In the genomic region with DNA sequence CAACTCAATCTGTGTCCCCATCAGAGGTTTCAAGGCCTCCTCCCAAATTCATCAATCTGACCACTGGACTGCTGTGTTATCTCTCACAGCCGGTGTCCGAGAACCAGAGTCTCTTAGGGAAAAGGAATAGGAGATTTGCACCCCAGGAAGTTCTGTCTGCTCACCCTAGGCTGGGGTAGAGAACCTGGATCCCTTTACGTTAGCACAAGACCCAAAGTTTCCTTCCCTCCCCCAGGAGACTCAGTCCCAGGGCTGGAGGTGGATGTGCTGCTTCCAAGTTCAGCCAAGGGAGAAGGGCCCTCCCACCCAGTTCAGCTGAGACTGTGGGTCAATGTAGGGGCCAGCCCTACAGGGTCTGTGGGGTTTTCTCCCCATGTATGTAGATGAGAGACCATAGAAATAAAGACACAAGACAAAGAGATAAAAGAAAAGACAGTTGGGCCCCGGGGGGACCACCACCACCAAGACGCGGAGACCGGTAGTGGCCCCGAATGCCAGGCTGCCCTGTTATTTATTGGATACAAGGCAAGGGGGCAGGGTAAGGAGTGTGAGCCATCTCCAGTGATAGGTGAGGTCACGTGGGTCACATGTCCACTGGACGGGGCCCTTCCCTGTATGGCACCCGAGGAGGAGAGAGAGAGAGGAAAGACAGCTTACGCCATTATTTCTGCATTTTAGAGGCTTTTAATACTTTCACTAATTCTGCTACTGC, we compare ENCODE assay signal across 9 cellular contexts. TPM values are rescaled to one million over a fixed set of nuclear protein-coding genes. Genes with fewer than 3 reads are reported as not detected.
A peak's percentile ranks its signal among the peaks of the same experiment; 100 is the strongest.
DNase-seq lines count a peak whose midpoint lies in the region; ATAC-seq and TF ChIP-seq lines count a peak whose summit lies in the region.
"Had no signal": no experiment of that assay in that cellular context is flagged by ENCODE, and none has a peak within 500 bp of the region (broad histone marks: within the 10 kb centered on the region; RNA-seq: fewer than 3 reads in every experiment).

No MANE protein-coding gene starts in this region.

- no peak for TF ChIP-seq CTCF in heart left ventricle (IDR thresholded peaks at IDR 0.05)
- no peak for TF ChIP-seq CTCF in right atrium auricular region (IDR thresholded peaks at IDR 0.05)
- TF ChIP-seq CTCF in lower lobe of right lung (IDR thresholded peaks at IDR 0.05) = no peak
- no peak for TF ChIP-seq CTCF in thoracic aorta (IDR thresholded peaks at IDR 0.05)

- H3K4me1 ChIP-seq in heart left ventricle (peaks cover 0 to 13% (median 4%) of the 10 kb centered on the region in 12 donors), right atrium auricular region (peaks cover 0 to 5% of the 10 kb centered on the region in 2 donors), lower lobe of right lung (peaks cover 8% of the 10 kb centered on the region), thoracic aorta (ENCODE audit: control insufficient read depth in 1 of 2, low read depth in 2 of 2) (peaks cover 0 to 2% of the 10 kb centered on the region in 2 donors)

- DNase-seq in heart left ventricle (peak in 1 of 5 donors; percentile 19), right atrium auricular region (ENCODE audit: low spot score) (no peak), lower lobe of right lung (peak; percentile 30), thoracic aorta (ENCODE audit: low spot score) (no peak), mucosa of gallbladder (ENCODE audit: low spot score) (no peak)
- DNase-seq in activated CD8-positive, alpha-beta T cell treated with anti-CD3 and anti-CD28 coated beads, Interleukin-2, amount 10 ng/mL, durations not matched to agents 7 days and 5 days = no peak
- no peak for DNase-seq in stimulated activated CD8-positive, alpha-beta memory T cell treated with anti-CD3 and anti-CD28 coated beads, Interleukin-4, amount 100 ng/mL, for 48 hours

- H3K36me3 Mint-ChIP-seq in activated CD8-positive, alpha-beta T cell treated with anti-CD3 and anti-CD28 coated beads, Interleukin-2, amount 10 ng/mL, durations not matched to agents 7 days and 5 days (ENCODE audit: low read depth) = no peaks in the 10 kb centered on the region

- H3K9me3 Mint-ChIP-seq in activated CD8-positive, alpha-beta T cell treated with anti-CD3 and anti-CD28 coated beads, Interleukin-2, amount 10 ng/mL, durations not matched to agents 7 days and 5 days (ENCODE audit: insufficient read depth) = no peaks in the 10 kb centered on the region

- no peak for TF ChIP-seq POLR2A in heart left ventricle (IDR thresholded peaks at IDR 0.05)

- H3K27ac ChIP-seq in heart left ventricle (peak overlapping the region in 3 of 12 donors; percentile 5 to 66 (median 46)), right atrium auricular region (no peak overlapping the region), lower lobe of right lung (no peak overlapping the region), thoracic aorta (no peak overlapping the region)
- H3K27ac ChIP-seq: C4-2B had no signal

- H3K27me3 ChIP-seq in heart left ventricle (peaks cover 6 to 29% (median 18%) of the 10 kb centered on the region in 9 donors), right atrium auricular region (peaks cover 9 to 14% of the 10 kb centered on the region in 2 donors), lower lobe of right lung (ENCODE audit: low read depth) (peaks cover 28% of the 10 kb centered on the region), thoracic aorta (replicated peaks; ENCODE audit: insufficient read depth) (peaks cover 6% of the 10 kb centered on the region)

- H3K4me3 Mint-ChIP-seq in activated CD8-positive, alpha-beta T cell treated with anti-CD3 and anti-CD28 coated beads, Interleukin-2, amount 10 ng/mL, durations not matched to agents 7 days and 5 days = peak overlapping the region; percentile 18

- H3K36me3 ChIP-seq in heart left ventricle (no peaks in the 10 kb centered on the region), right atrium auricular region (no peaks in the 10 kb centered on the region), lower lobe of right lung (no peaks in the 10 kb centered on the region), thoracic aorta (no peaks in the 10 kb centered on the region)

- POLR2A ChIA-PET in activated CD8-positive, alpha-beta T cell treated with anti-CD3 and anti-CD28 coated beads, Interleukin-2, amount 10 ng/mL, durations not matched to agents 7 days and 5 days (lab: Charles Lee) = interaction anchor here (0.8 kb wide), 1 partner anchor 106 kb away, joined by 3 read pairs; no protein-coding TSS in a partner anchor

- intact Hi-C loops in heart left ventricle (cut with DNase I) (loop anchor here in 6 of 10 donors (2.0 to 10.0 kb wide), 6 partner anchors 33 to 133 kb away; partner anchors contain the start of gene ZSCAN10 (in 1 of the 6)), lower lobe of right lung (cut with DNase I) (no loop called here)

- peak overlapping the region in 8 of 12 donors; percentile 19 to 43 (median 38) for H3K4me3 ChIP-seq in heart left ventricle
- H3K4me3 ChIP-seq in right atrium auricular region = peak overlapping the region in 1 of 2 donors; percentile 30
- H3K4me3 ChIP-seq in lower lobe of right lung = peak overlapping the region; percentile 28
- peak overlapping the region; percentile 56 for H3K4me3 ChIP-seq in thoracic aorta

- CTCF ChIA-PET in activated CD8-positive, alpha-beta T cell treated with anti-CD3 and anti-CD28 coated beads, Interleukin-2, amount 10 ng/mL, durations not matched to agents 7 days and 5 days (lab: Charles Lee) = interaction anchor here (0.6 to 2.3 kb wide), 6 partner anchors 33 to 161 kb away, joined by 3 to 10 read pairs (median 3); no protein-coding TSS in a partner anchor

- H3K27ac Mint-ChIP-seq in activated CD8-positive, alpha-beta T cell treated with anti-CD3 and anti-CD28 coated beads, Interleukin-2, amount 10 ng/mL, durations not matched to agents 7 days and 5 days = peak overlapping the region; percentile 34

- H3K9me3 ChIP-seq in heart left ventricle (no peaks in the 10 kb centered on the region), right atrium auricular region (no peaks in the 10 kb centered on the region), lower lobe of right lung (no peaks in the 10 kb centered on the region), thoracic aorta (no peaks in the 10 kb centered on the region)

- peaks cover 34% of the 10 kb centered on the region for H3K4me1 Mint-ChIP-seq in activated CD8-positive, alpha-beta T cell treated with anti-CD3 and anti-CD28 coated beads, Interleukin-2, amount 10 ng/mL, durations not matched to agents 7 days and 5 days (ENCODE audit: low read depth)

- 85 to 93% (median 89%) methylated on average over 10 to 12 of the region's 12 CpGs for WGBS in heart left ventricle, 4 donors

- H3K27me3 Mint-ChIP-seq in activated CD8-positive, alpha-beta T cell treated with anti-CD3 and anti-CD28 coated beads, Interleukin-2, amount 10 ng/mL, durations not matched to agents 7 days and 5 days (ENCODE audit: low read depth) = peaks cover 15% of the 10 kb centered on the region

- ATAC-seq in heart left ventricle (no peak), lower lobe of right lung (peak in 1 of 2 donors; percentile 13), thoracic aorta (ENCODE audit: insufficient number of reproducible peaks, low FRiP score, low read depth) (no peak), GM21360 (IDR thresholded peaks at IDR 0.05; ENCODE audit: unreplicated experiment) (no peak)
- ATAC-seq in activated CD8-positive, alpha-beta T cell treated with anti-CD3 and anti-CD28 coated beads, Interleukin-2, amount 10 ng/mL, durations not matched to agents 7 days and 5 days = no peak

RNA-seq across cellular contexts. Expression of gene OR1F1, which starts 22.7 kb away (rescaled TPM):
- total RNA-seq in heart left ventricle (not detected), right atrium auricular region (not detected), lower lobe of right lung (not detected), thoracic aorta (not detected), mucosa of gallbladder (not detected)
- not detected for polyA plus RNA-seq in heart left ventricle
- not detected for total RNA-seq in activated CD8-positive, alpha-beta T cell treated with anti-CD3 and anti-CD28 coated beads, Interleukin-2, amount 10 ng/mL, durations not matched to agents 7 days and 5 days

RNA-seq across cellular contexts. Expression of gene ZNF213, which starts 30.4 kb away (rescaled TPM):
- total RNA-seq in heart left ventricle (10 to 100 TPM in 2 of 9 donors, 1 to 10 TPM in 7; 6.7 to 14.3 (median 8.2) TPM), right atrium auricular region (1 to 10 TPM; 7.3 to 7.9 TPM), lower lobe of right lung (10.2 TPM), thoracic aorta (10 to 100 TPM in 1 of 2 donors, 1 to 10 TPM in 1; 5.9 to 16.2 TPM), mucosa of gallbladder (18.4 TPM)
- polyA plus RNA-seq in heart left ventricle = 10 to 100 TPM in 1 of 2 donors, 1 to 10 TPM in 1; 8.7 to 14.2 TPM
- 10 to 100 TPM; 10.8 to 12.1 TPM for total RNA-seq in activated CD8-positive, alpha-beta T cell treated with anti-CD3 and anti-CD28 coated beads, Interleukin-2, amount 10 ng/mL, durations not matched to agents 7 days and 5 days

RNA-seq across cellular contexts. Expression of gene ZNF205, which starts 52.9 kb away (rescaled TPM):
- total RNA-seq in heart left ventricle (10 to 100 TPM in 2 of 9 donors, 1 to 10 TPM in 7; 7.4 to 19.8 (median 8.1) TPM), right atrium auricular region (10 to 100 TPM; 10.5 to 12.4 TPM), lower lobe of right lung (11.9 TPM), thoracic aorta (10 to 100 TPM; 16.4 to 19.4 TPM), mucosa of gallbladder (14.2 TPM)
- 10 to 100 TPM; 13.9 to 17.0 TPM for polyA plus RNA-seq in heart left ventricle
- not detected for total RNA-seq in activated CD8-positive, alpha-beta T cell treated with anti-CD3 and anti-CD28 coated beads, Interleukin-2, amount 10 ng/mL, durations not matched to agents 7 days and 5 days

Comparison
In these comparisons a context has a peak if more than half of its experiments do, and no peak if none do; other contexts are left out.
1. RNA of gene ZNF205, which starts 52.9 kb away (total RNA-seq): 16.4 to 19.4 TPM in thoracic aorta, 14.2 TPM in mucosa of gallbladder (single experiment), 10.5 to 12.4 TPM in right atrium auricular region, 11.9 TPM in lower lobe of right lung (single experiment) and 7.4 to 19.8 TPM in heart left ventricle; not detected in activated CD8-positive, alpha-beta T cell treated with anti-CD3 and anti-CD28 coated beads, Interleukin-2, amount 10 ng/mL, durations not matched to agents 7 days and 5 days; every median in the first group is over 4 times any median in the second.